In the genomic region with DNA sequence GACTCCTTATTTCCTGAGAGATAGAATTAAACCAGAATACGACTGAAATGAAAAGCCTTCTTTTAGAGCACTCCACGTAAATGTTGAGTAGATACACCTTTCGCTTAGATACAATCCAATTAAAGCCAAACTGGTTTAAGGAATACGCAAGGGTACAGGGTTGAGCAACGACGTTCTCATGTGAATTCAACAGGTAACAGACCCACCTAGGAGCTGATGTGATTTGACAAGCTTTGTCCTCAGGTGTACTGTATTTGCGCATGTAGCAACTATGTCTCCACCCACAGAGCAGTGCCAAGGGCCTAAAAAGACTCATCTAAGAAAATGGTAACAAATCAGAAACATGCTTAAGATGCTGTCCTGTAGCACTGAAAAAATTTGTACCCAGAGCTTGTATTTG, we compare ENCODE assay signal across 22 cellular contexts.
"Had no signal": no experiment of that assay in that cellular context is flagged by ENCODE, and none has a peak within 500 bp of the region (broad histone marks: within the 10 kb centered on the region; RNA-seq: fewer than 3 reads in every experiment).

No MANE protein-coding gene starts in this region.

- H3K4me2 ChIP-seq: smooth muscle cell had no signal

- H3K27me3 ChIP-seq: gastrocnemius medialis, ovary, right atrium auricular region, testis, tibial nerve had no signal

- H3K9me3 Mint-ChIP-seq: natural killer cell; stimulated activated naive CD8-positive, alpha-beta T cell treated with anti-CD3 and anti-CD28 coated beads, Interleukin-15, Interleukin-2, amounts not matched to agents 100 ng/mL and 50 ng/mL, for 24 hours had no signal

- H3K9me3 ChIP-seq: gastrocnemius medialis, heart right ventricle, ovary, right atrium auricular region, testis, tibial nerve had no signal

- H3K4me3 Mint-ChIP-seq: natural killer cell; neural crest cell; stimulated activated memory B cell treated with anti-CD40 and anti-IgM and Interleukin-4, amounts not matched to agents 10 μg/mL and 1 μg/mL and 100 μg/mL, for 72 hours; stimulated activated naive CD8-positive, alpha-beta T cell treated with anti-CD3 and anti-CD28 coated beads, Interleukin-15, Interleukin-2, amounts not matched to agents 100 ng/mL and 50 ng/mL, for 24 hours had no signal

- H3K4me3 ChIP-seq: dorsolateral prefrontal cortex, gastrocnemius medialis, heart right ventricle, ovary, right atrium auricular region, smooth muscle cell, testis, tibial nerve had no signal

- H3K36me3 Mint-ChIP-seq: natural killer cell; stimulated activated memory B cell treated with anti-CD40 and anti-IgM and Interleukin-4, amounts not matched to agents 10 μg/mL and 1 μg/mL and 100 μg/mL, for 72 hours had no signal

- ATAC-seq: esophagus mucosa; gastrocnemius medialis; heart right ventricle; left lobe of liver; natural killer cell; stimulated activated memory B cell treated with anti-CD40 and anti-IgM and Interleukin-4, amounts not matched to agents 10 μg/mL and 1 μg/mL and 100 μg/mL, for 72 hours had no signal

- DNase-seq: cortex of kidney; dorsolateral prefrontal cortex; effector CD8-positive, alpha-beta T cell; gastrocnemius medialis; heart right ventricle; hypothalamus; mammary epithelial cell; natural killer cell; ovary; stimulated activated CD4-positive, alpha-beta T cell treated with anti-CD3 and anti-CD28 coated beads, Interleukin-4, amount 100 ng/mL, for 1 hour; stimulated activated CD8-positive, alpha-beta memory T cell treated with anti-CD3 and anti-CD28 coated beads, Interleukin-4, amount 100 ng/mL, for 48 hours; testis had no signal

- H3K27ac ChIP-seq: dorsolateral prefrontal cortex, gastrocnemius medialis, heart right ventricle, ovary, right atrium auricular region, testis, tibial nerve had no signal

- H3K27ac Mint-ChIP-seq: natural killer cell; stimulated activated memory B cell treated with anti-CD40 and anti-IgM and Interleukin-4, amounts not matched to agents 10 μg/mL and 1 μg/mL and 100 μg/mL, for 72 hours; stimulated activated naive CD8-positive, alpha-beta T cell treated with anti-CD3 and anti-CD28 coated beads, Interleukin-15, Interleukin-2, amounts not matched to agents 100 ng/mL and 50 ng/mL, for 24 hours had no signal

- FAIRE-seq: endometrium, islet of Langerhans had no signal

- H3K4me1 Mint-ChIP-seq: neural crest cell; stimulated activated memory B cell treated with anti-CD40 and anti-IgM and Interleukin-4, amounts not matched to agents 10 μg/mL and 1 μg/mL and 100 μg/mL, for 72 hours had no signal

- H3K36me3 ChIP-seq: gastrocnemius medialis, heart right ventricle, ovary, right atrium auricular region, tibial nerve had no signal

- H3K4me1 ChIP-seq: gastrocnemius medialis, heart right ventricle, right atrium auricular region, testis, tibial nerve had no signal
